Comparison of ENCODE assay signal across 17 cellular contexts in the genomic region with DNA sequence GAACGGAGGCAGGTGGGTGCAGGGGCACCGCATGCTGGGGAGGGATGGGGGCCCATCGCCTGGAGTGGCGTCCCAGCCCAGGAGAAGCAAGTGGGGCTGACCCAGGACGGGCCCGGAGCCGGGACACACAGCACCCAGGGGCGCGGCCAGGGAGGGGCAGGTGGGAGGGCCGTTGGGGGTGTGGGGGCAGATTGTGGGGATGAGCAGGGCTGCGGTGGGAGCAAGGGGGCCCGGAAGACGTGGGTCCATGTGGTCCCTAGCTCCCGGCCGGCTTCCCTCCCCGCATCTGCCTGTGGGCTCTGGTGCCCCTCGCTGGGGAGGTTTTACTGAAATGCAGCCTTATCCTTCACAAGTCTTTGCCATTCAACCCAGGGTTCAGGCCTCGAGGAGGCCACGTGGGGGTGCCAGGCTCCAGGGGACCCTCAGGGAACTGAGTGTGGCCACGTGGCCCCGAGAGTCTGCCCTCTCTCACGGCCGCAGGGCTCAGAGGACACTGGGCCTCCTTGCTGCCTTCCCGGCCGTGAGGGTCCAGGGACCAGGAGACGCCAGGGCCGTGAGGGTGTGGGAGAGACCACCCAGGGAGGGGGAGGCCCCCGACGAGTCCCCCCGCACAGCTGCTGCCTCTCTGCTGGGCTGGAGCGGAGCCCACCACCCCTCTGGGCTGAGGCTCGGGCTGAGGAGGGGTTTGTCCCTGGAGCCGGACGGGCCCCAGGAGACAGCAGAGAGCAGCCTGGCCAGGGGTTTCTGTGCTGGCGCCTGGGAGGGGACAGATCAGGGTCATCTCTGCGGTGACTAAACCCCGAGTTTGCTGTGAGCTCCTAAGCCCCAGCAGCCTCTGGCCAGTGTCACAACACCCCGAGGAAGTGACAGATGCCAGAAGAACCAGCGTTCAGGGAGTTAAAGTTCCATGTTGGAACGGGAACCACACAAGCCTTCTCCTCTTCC.
"Had no signal": no experiment of that assay in that cellular context is flagged by ENCODE, and none has a peak within 500 bp of the region (broad histone marks: within the 10 kb centered on the region; RNA-seq: fewer than 3 reads in every experiment).

No MANE protein-coding gene starts in this region.

- H3K4me1 ChIP-seq: body of pancreas, foreskin keratinocyte, testis had no signal

- H3K27ac ChIP-seq: body of pancreas, dorsolateral prefrontal cortex, epithelial cell of prostate, foreskin keratinocyte, testis had no signal

- H3K27me3 ChIP-seq: testis had no signal

- H3K4me3 ChIP-seq: body of pancreas, dorsolateral prefrontal cortex, lung, testis had no signal

- DNase-seq: activated CD4-positive, alpha-beta T cell treated with anti-CD3 and anti-CD28 coated beads, Interleukin-2, amount 10 ng/mL, durations not matched to agents 7 days and 5 days; activated CD8-positive, alpha-beta T cell treated with anti-CD3 and anti-CD28 coated beads, Interleukin-2, amount 10 ng/mL, durations not matched to agents 7 days and 5 days; activated naive CD4-positive, alpha-beta T cell treated with anti-CD3 and anti-CD28 coated beads for 36 hours; activated T-cell treated with anti-CD3 and anti-CD28 coated beads, Interleukin-2, amount 50 U/mL, for 24 hours; body of pancreas; caudate nucleus; dorsolateral prefrontal cortex; endodermal cell; foreskin keratinocyte; glutamatergic neuron; hypothalamus; occipital lobe; retina; T1000; testis had no signal

- H3K9me3 ChIP-seq: body of pancreas, testis had no signal
